In the genomic region with DNA sequence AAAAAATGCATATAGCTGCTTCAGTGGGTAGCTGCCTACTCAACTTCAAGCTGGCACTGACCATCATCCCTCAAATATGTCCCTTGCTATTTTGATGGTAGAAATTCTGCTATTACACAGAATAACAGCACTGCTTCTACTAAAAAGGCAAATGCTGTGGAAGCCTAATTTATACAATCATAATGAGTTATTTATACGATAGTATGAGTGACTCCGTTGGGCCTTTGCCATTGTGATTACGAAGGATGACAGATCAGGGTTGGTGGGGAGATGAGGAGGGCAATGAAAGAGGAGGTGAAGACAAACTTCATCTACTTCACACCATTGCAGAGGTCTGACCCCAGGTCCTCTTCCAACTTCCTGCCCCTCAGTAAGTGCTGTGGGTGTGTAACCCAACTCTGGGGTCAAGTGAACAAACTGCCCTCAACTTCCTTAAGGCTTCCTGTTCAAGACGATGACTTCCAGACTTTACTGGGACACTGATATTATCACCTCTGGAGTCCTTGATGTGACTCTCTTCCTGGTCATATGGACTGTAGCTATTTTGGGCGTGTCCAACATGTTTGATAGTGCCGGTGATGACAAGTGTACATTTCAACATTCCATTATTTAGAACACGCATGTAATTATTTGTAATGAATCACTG, we compare ENCODE assay signal across 12 cellular contexts.
DNase-seq lines count a peak whose midpoint lies in the region; ATAC-seq, FAIRE-seq and TF ChIP-seq lines count a peak whose summit lies in the region.
"Had no signal": no experiment of that assay in that cellular context is flagged by ENCODE, and none has a peak within 500 bp of the region (broad histone marks: within the 10 kb centered on the region; RNA-seq: fewer than 3 reads in every experiment).

No MANE protein-coding gene starts in this region.

- 71% methylated on average over 7 of the region's 7 CpGs for WGBS in A549 (ENCODE audit: missing lambda C conversion rate)
- WGBS in stomach, 5 donors, result 56 to 65% (median 64%) methylated on average over 7 of the region's 7 CpGs

- ATAC-seq in A549 (peak in 1 of 2 experiments; percentile 46; a peak in 2 of 6 replicates), GM21390 (IDR thresholded peaks at IDR 0.05; ENCODE audit: unreplicated experiment) (peak; percentile 9), GM21529 (IDR thresholded peaks at IDR 0.05; ENCODE audit: unreplicated experiment) (no peak)

- H3K4me1 ChIP-seq in A549 (peaks cover 12% of the 10 kb centered on the region; the same call in 1 of the 3 replicates), keratinocyte (ENCODE audit: control insufficient read depth, extremely low read depth, insufficient read depth, low read length) (peaks cover 12% of the 10 kb centered on the region), stomach (peaks cover 0 to 19% (median 8%) of the 10 kb centered on the region in 4 donors)
- H3K4me1 ChIP-seq: colonic mucosa had no signal

- CTCF ChIA-PET in A549 (lab: Yijun Ruan, JAX), result interaction anchor here (0.6 to 5.3 kb wide), 36 partner anchors 10 to 1360 kb away, joined by 3 to 36 read pairs (median 4); no protein-coding TSS in a partner anchor

- no peak for TF ChIP-seq RAD21 in A549 (conservative IDR thresholded peaks at IDR 0.05 in 1 of 2, IDR thresholded peaks at IDR 0.05 in 1 of 2)

- H3K9me3 ChIP-seq in A549 (no peaks in the 10 kb centered on the region), keratinocyte (ENCODE audit: control insufficient read depth, low read depth, low read length) (no peaks in the 10 kb centered on the region), stomach (no peaks in the 10 kb centered on the region)
- H3K9me3 ChIP-seq: colonic mucosa, testis had no signal

- H4K20me1 ChIP-seq in keratinocyte (ENCODE audit: control insufficient read depth, extremely low read depth, insufficient read depth, low read length), result no peaks in the 10 kb centered on the region

- dilution Hi-C loops in keratinocyte (cut with MboI; ENCODE audit: extremely low pct_ligation_motif_present, low sequenced_read_pairs), result no loop called here

- H3K27me3 ChIP-seq in keratinocyte (ENCODE audit: control insufficient read depth, extremely low read depth, insufficient read depth, low read length) (no peaks in the 10 kb centered on the region), stomach (no peaks in the 10 kb centered on the region)
- H3K27me3 ChIP-seq: colonic mucosa, testis had no signal

- H3K9ac ChIP-seq in keratinocyte (ENCODE audit: control insufficient read depth, extremely low read depth, insufficient read depth, low read length), result no peak overlapping the region

- H3K4me2 ChIP-seq in A549 (no peak overlapping the region), keratinocyte (ENCODE audit: control insufficient read depth, extremely low read depth, insufficient read depth, low read depth, low read length) (peak overlapping the region; percentile 22)

- H3K27ac ChIP-seq in A549 (peak overlapping the region; percentile 8 to 36; a peak in 4 of 6 replicates), keratinocyte (ENCODE audit: control insufficient read depth, insufficient read depth, low read length) (peak overlapping the region; percentile 49), stomach (no peak overlapping the region)
- H3K27ac ChIP-seq: colonic mucosa, testis had no signal

- H3K4me3 ChIP-seq in A549 (no peak overlapping the region), keratinocyte (ENCODE audit: control insufficient read depth in 2 of 3, extremely low read depth in 1 of 3, insufficient read depth in 2 of 3, low read depth in 1 of 3, low read length in 3 of 3) (no peak overlapping the region), stomach (no peak overlapping the region)
- H3K4me3 ChIP-seq: colonic mucosa, testis had no signal

- intact Hi-C loops in stomach (cut with DNase I; ENCODE audit: low total_unique reads), result loop anchor here (10.0 kb wide), 1 partner anchor 1083 kb away; no protein-coding TSS in a partner anchor

- H3K36me3 ChIP-seq in keratinocyte (ENCODE audit: control insufficient read depth in 2 of 2, extremely low read depth in 1 of 2, insufficient read depth in 2 of 2, low read length in 2 of 2) (no peaks in the 10 kb centered on the region), stomach (no peaks in the 10 kb centered on the region)
- H3K36me3 ChIP-seq: colonic mucosa had no signal

- H3K79me2 ChIP-seq in keratinocyte (ENCODE audit: control insufficient read depth, insufficient read depth, low read length), result no peaks in the 10 kb centered on the region

- H2AFZ ChIP-seq in keratinocyte (ENCODE audit: control insufficient read depth, low read length), result no peak overlapping the region

- no peak for TF ChIP-seq POLR2A in A549 (IDR thresholded peaks at IDR 0.05; ENCODE audit: low read length)
- no peak for TF ChIP-seq POLR2A in stomach (IDR thresholded peaks at IDR 0.05)

- TF ChIP-seq EP300 in A549 (IDR thresholded peaks at IDR 0.05) (no peak), stomach (IDR thresholded peaks at IDR 0.05) (no peak)

- FAIRE-seq in A549 (lab: Jason Lieb, UNC) (no peak), keratinocyte (lab: Jason Lieb, UNC) (no peak)

- no peaks in the 10 kb centered on the region for H3K9me1 ChIP-seq in keratinocyte (ENCODE audit: control insufficient read depth, extremely low read depth, insufficient read depth, low read length)

- TF ChIP-seq CTCF in A549 (IDR thresholded peaks at IDR 0.05), result no peak
- TF ChIP-seq CTCF in keratinocyte (optimal IDR thresholded peaks at IDR 0.05 in 1 of 3, IDR thresholded peaks at IDR 0.05 in 1 of 3, conservative IDR thresholded peaks at IDR 0.05 in 1 of 3; ENCODE audit: extremely low read depth in 1 of 3, insufficient read depth in 2 of 3, low read length in 3 of 3), result no peak
- TF ChIP-seq CTCF in stomach (IDR thresholded peaks at IDR 0.05), result no peak

- POLR2A ChIA-PET in A549 (lab: Yijun Ruan, JAX), result no interaction called here

- DNase-seq in A549 (ENCODE audit: low read depth in 1 of 2, low spot score in 1 of 2) (no peak), UCSD-AML1 (lab: John Stamatoyannopoulos, UW; ENCODE audit: unreplicated experiment) (peak; percentile 54), keratinocyte (ENCODE audit: low read depth, low spot score) (peak; percentile 17), epidermal melanocyte (ENCODE audit: insufficient read length, low spot score) (no peak), stomach (no peak)
- DNase-seq in activated T-cell treated with anti-CD3 and anti-CD28 coated beads, Interleukin-2, amount 50 U/mL, for 1 hour, result no peak
- DNase-seq: activated effector memory CD4-positive, alpha-beta T cell treated with anti-CD3 and anti-CD28 coated beads, Interleukin-2, amount 50 U/mL, for 16 hours; colonic mucosa; H9; testis had no signal

TF ChIP-seq in A549, 52 proteins besides CTCF, POLR2A, EP300 and RAD21:
- no peak for TF ChIP-seq TFCP2L1 (CRISPR knock-in tag; IDR thresholded peaks at IDR 0.05)
- no peak for TF ChIP-seq RARB (CRISPR knock-in tag; IDR thresholded peaks at IDR 0.05)
- TF ChIP-seq TP53 (CRISPR knock-in tag; IDR thresholded peaks at IDR 0.05), result no peak
- no peak for TF ChIP-seq ZNF302 (CRISPR knock-in tag; IDR thresholded peaks at IDR 0.05)
- no peak for TF ChIP-seq HEYL (CRISPR knock-in tag; IDR thresholded peaks at IDR 0.05)
- TF ChIP-seq JUNB (IDR thresholded peaks at IDR 0.05), result no peak
- TF ChIP-seq ZFP36 (IDR thresholded peaks at IDR 0.05; ENCODE audit: borderline replicate concordance, partially characterized antibody), result no peak
- no peak for TF ChIP-seq PHF8 (IDR thresholded peaks at IDR 0.05; ENCODE audit: borderline replicate concordance, low read depth)
- TF ChIP-seq HOXB5 (CRISPR knock-in tag; IDR thresholded peaks at IDR 0.05), result no peak
- TF ChIP-seq NPAS2 (CRISPR knock-in tag; IDR thresholded peaks at IDR 0.05; ENCODE audit: borderline replicate concordance), result no peak
- TF ChIP-seq HDAC2 (IDR thresholded peaks at IDR 0.05), result no peak
- TF ChIP-seq POLR2AphosphoS2 (conservative IDR thresholded peaks at IDR 0.05; ENCODE audit: low read length), result no peak
- TF ChIP-seq FOSL2 (IDR thresholded peaks at IDR 0.05), result no peak
- no peak for TF ChIP-seq FOSL2 (CRISPR knock-in tag; IDR thresholded peaks at IDR 0.05)
- no peak for TF ChIP-seq GATA3 (IDR thresholded peaks at IDR 0.05; ENCODE audit: borderline replicate concordance)

Comparison
In these comparisons a context has a peak if more than half of its experiments do, and no peak if none do; other contexts are left out.
1. DNase-seq: peak in UCSD-AML1 (single experiment) and keratinocyte (single experiment); none in A549 (0 of 2), epidermal melanocyte (single experiment), stomach (single experiment) and activated T-cell treated with anti-CD3 and anti-CD28 coated beads, Interleukin-2, amount 50 U/mL, for 1 hour (single experiment).
2. H3K27ac ChIP-seq: peak in A549 (2 of 2) and keratinocyte (single experiment); none in stomach (0 of 5).